ENCODE assay signal across 22 cellular contexts in genomic region chr19:40335855-40336700, GRCh38. TPM values are rescaled to one million over a fixed set of nuclear protein-coding genes. Genes with fewer than 3 reads are reported as not detected.
"Had no signal": no experiment of that assay in that cellular context is flagged by ENCODE, and none has a peak within 500 bp of the region (broad histone marks: within the 10 kb centered on the region; RNA-seq: fewer than 3 reads in every experiment).

No MANE protein-coding gene starts in this region.

- H3K4me1 ChIP-seq: pancreas, stomach, thyroid gland, uterus had no signal

- H3K27ac Mint-ChIP-seq: activated CD4-positive, alpha-beta memory T cell treated with anti-CD3 and anti-CD28 coated beads, Interleukin-2, amount 10 ng/mL, durations not matched to agents 7 days and 5 days; activated naive CD8-positive, alpha-beta T cell treated with anti-CD3 and anti-CD28 coated beads for 36 hours had no signal

- H3K4me2 ChIP-seq: hepatocyte had no signal

- H3K9me3 Mint-ChIP-seq: activated CD4-positive, alpha-beta memory T cell treated with anti-CD3 and anti-CD28 coated beads, Interleukin-2, amount 10 ng/mL, durations not matched to agents 7 days and 5 days; activated naive CD8-positive, alpha-beta T cell treated with anti-CD3 and anti-CD28 coated beads for 36 hours; central memory CD8-positive, alpha-beta T cell; neural crest cell had no signal

- DNase-seq: activated CD4-positive, alpha-beta memory T cell treated with anti-CD3 and anti-CD28 coated beads, Interleukin-2, amount 10 ng/mL, durations not matched to agents 7 days and 5 days; activated CD4-positive, alpha-beta T cell treated with anti-CD3 and anti-CD28 coated beads for 1 hour; activated gamma-delta T cell treated with Interleukin-2 at 50 U/mL for 16 hours; activated naive CD8-positive, alpha-beta T cell treated with anti-CD3 and anti-CD28 coated beads for 36 hours; activated T-cell treated with anti-CD3 and anti-CD28 coated beads, Interleukin-2, amount 50 U/mL, for 48 hours; cortex of kidney; effector CD8-positive, alpha-beta T cell; left ventricle myocardium superior; mesendoderm; pancreas; stimulated activated CD4-positive, alpha-beta T cell treated with anti-CD3 and anti-CD28 coated beads, Interleukin-4, amount 100 ng/mL, for 4 hours; stomach; thyroid gland; uterus had no signal

- H3K9me3 ChIP-seq: ascending aorta, gastroesophageal sphincter, pancreas, stomach, thyroid gland, uterus had no signal

- H3K4me1 Mint-ChIP-seq: activated CD4-positive, alpha-beta memory T cell treated with anti-CD3 and anti-CD28 coated beads, Interleukin-2, amount 10 ng/mL, durations not matched to agents 7 days and 5 days; activated naive CD8-positive, alpha-beta T cell treated with anti-CD3 and anti-CD28 coated beads for 36 hours; neural crest cell had no signal

- H3K27me3 Mint-ChIP-seq: activated CD4-positive, alpha-beta memory T cell treated with anti-CD3 and anti-CD28 coated beads, Interleukin-2, amount 10 ng/mL, durations not matched to agents 7 days and 5 days; activated naive CD8-positive, alpha-beta T cell treated with anti-CD3 and anti-CD28 coated beads for 36 hours; central memory CD8-positive, alpha-beta T cell had no signal

- H3K36me3 ChIP-seq: uterus had no signal

- H2AFZ ChIP-seq: hepatocyte had no signal

- ATAC-seq: gastroesophageal sphincter, left ventricle myocardium superior, pancreas had no signal

- H3K27ac ChIP-seq: ascending aorta, gastroesophageal sphincter, hepatocyte, pancreas, stomach, thyroid gland, uterus had no signal

- H3K4me3 ChIP-seq: ascending aorta, gastroesophageal sphincter, hepatocyte, pancreas, stomach, thyroid gland, uterus had no signal

- H3K27me3 ChIP-seq: ascending aorta, gastroesophageal sphincter, hepatocyte, pancreas, stomach, thyroid gland, uterus had no signal

- H3K4me3 Mint-ChIP-seq: activated CD4-positive, alpha-beta memory T cell treated with anti-CD3 and anti-CD28 coated beads, Interleukin-2, amount 10 ng/mL, durations not matched to agents 7 days and 5 days; activated naive CD8-positive, alpha-beta T cell treated with anti-CD3 and anti-CD28 coated beads for 36 hours; central memory CD8-positive, alpha-beta T cell; neural crest cell had no signal

RNA-seq across cellular contexts. Expression of gene HIPK4, which starts 53.9 kb away (rescaled TPM):
- total RNA-seq: activated naive CD8-positive, alpha-beta T cell treated with anti-CD3 and anti-CD28 coated beads for 36 hours; ascending aorta; kidney epithelial cell; left ventricle myocardium superior; renal cortical epithelial cell; skeletal muscle tissue; stomach had no signal
